ENCODE assay signal across 34 cellular contexts in the genomic region with DNA sequence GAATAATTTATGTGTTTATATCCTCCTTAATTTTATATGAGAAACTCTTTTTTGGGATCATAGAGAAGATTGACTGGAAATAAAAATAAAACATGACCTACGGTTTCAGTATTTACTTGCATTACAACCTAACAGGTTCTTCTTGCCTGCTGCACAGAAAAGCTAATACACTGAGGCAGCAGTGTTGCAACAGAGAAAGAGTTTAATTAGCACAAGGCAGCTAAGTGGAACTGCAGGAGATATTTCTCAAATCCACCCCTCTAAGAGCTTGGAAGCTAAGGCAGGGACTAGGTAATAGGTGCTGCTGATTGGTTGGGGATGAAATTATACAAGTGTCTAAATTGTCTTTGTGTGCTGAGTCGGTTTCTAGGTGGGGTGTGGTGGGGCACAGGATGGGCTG.
"Had no signal": no experiment of that assay in that cellular context is flagged by ENCODE, and none has a peak within 500 bp of the region (broad histone marks: within the 10 kb centered on the region; RNA-seq: fewer than 3 reads in every experiment).

No MANE protein-coding gene starts in this region.

- H3K4me3 ChIP-seq: MG63 had no signal

- H3K27me3 ChIP-seq: MG63 had no signal

- H3K36me3 ChIP-seq: MG63 had no signal

- H3K9me3 ChIP-seq: MG63 had no signal

- DNase-seq: Karpas-422, Kasumi-1, MG63, MM.1S, MV-4-11, NCI-H1048, NCI-H1092, NCI-H1092 treated with DMSO at 0.1 percent for 48 hours, NCI-H1105, NCI-H1105 treated with DMSO at 0.1 percent for 48 hours, NCI-H1417, NCI-H1417 treated with DMSO at 0.1 percent for 48 hours, NCI-H1436, NCI-H1436 treated with DMSO at 0.1 percent for 48 hours, NCI-H146, NCI-H1694, NCI-H1694 treated with DMSO at 0.1 percent for 48 hours, NCI-H187, NCI-H187 treated with DMSO at 0.1 percent for 48 hours, NCI-H1930, NCI-H2029, NCI-H2029 treated with DMSO at 0.1 percent for 48 hours, NCI-H2081, NCI-H2081 treated with DMSO at 0.1 percent for 48 hours, NCI-H2107, NCI-H2171, NCI-H2171 treated with DMSO at 0.1 percent for 48 hours, NCI-H2227 treated with DMSO at 0.1 percent for 48 hours, NCI-H226, NCI-H345, NCI-H446, NCI-H446 treated with DMSO at 0.1 percent for 48 hours, NCI-H510A, NCI-H510A treated with DMSO at 0.1 percent for 48 hours had no signal
